In genomic region chr15:78179286-78179840, GRCh38 we compare ENCODE assay signal across 33 cellular contexts. TPM values are rescaled to one million over a fixed set of nuclear protein-coding genes. Genes with fewer than 3 reads are reported as not detected.
"Had no signal": no experiment of that assay in that cellular context is flagged by ENCODE, and none has a peak within 500 bp of the region (broad histone marks: within the 10 kb centered on the region; RNA-seq: fewer than 3 reads in every experiment).

No MANE protein-coding gene starts in this region.

- H3K4me2 ChIP-seq: hepatocyte, smooth muscle cell had no signal

- DNase-seq: cerebellar nuclear complex; effector CD8-positive, alpha-beta T cell; endodermal cell; foreskin keratinocyte; heart left ventricle; kidney glomerular epithelial cell; left ventricle myocardium superior; mucosa of descending colon; naive B cell; stimulated activated CD4-positive, alpha-beta T cell treated with anti-CD3 and anti-CD28 coated beads, Interleukin-12 subunit alpha, Interleukin-12 subunit beta, amount 100 ng/mL, for 4 hours; stimulated activated CD4-positive, alpha-beta T cell treated with anti-CD3 and anti-CD28 coated beads, Interleukin-1b, Interleukin-23, amount 100 ng/mL, for 48 hours; stimulated activated CD4-positive, alpha-beta T cell treated with anti-CD3 and anti-CD28 coated beads, Interleukin-4, amount 100 ng/mL, for 1 hour; stimulated activated CD8-positive, alpha-beta memory T cell treated with anti-CD3 and anti-CD28 coated beads, Interleukin-4, amount 100 ng/mL, for 48 hours; stimulated activated naive CD4-positive, alpha-beta T cell; stimulated activated naive CD8-positive, alpha-beta T cell treated with anti-CD3 and anti-CD28 coated beads, Interleukin-15, amount 100 ng/mL, for 72 hours; thyroid gland; trophoblast cell; uterus had no signal

- H3K27ac ChIP-seq: epithelial cell of prostate, esophagus muscularis mucosa, foreskin keratinocyte, gastroesophageal sphincter, heart left ventricle, hepatocyte, prostate gland, right atrium auricular region, suprapubic skin, thyroid gland, uterus had no signal

- H3K4me3 Mint-ChIP-seq: dendritic cell treated with granulocyte-macrophage colony-stimulating factor and Interleukin-4, amounts not matched to agents 40 ng/mL and 50 ng/mL, for 4 days; endodermal cell; memory B cell; mesothelial cell of epicardium; naive B cell; natural killer cell treated with Interleukin-12 subunit alpha and Interleukin-12 subunit beta and Interleukin-15 and Interleukin-18, amount 100 ng/mL, for 72 hours; neural crest cell; stimulated activated naive CD8-positive, alpha-beta T cell treated with anti-CD3 and anti-CD28 coated beads, Interleukin-15, amount 100 ng/mL, for 72 hours had no signal

- H3K36me3 Mint-ChIP-seq: memory B cell; naive B cell; natural killer cell treated with Interleukin-12 subunit alpha and Interleukin-12 subunit beta and Interleukin-15 and Interleukin-18, amount 100 ng/mL, for 72 hours had no signal

- H3K27me3 Mint-ChIP-seq: memory B cell; stimulated activated naive CD8-positive, alpha-beta T cell treated with anti-CD3 and anti-CD28 coated beads, Interleukin-15, amount 100 ng/mL, for 72 hours had no signal

- H3K27ac Mint-ChIP-seq: dendritic cell treated with granulocyte-macrophage colony-stimulating factor and Interleukin-4, amounts not matched to agents 40 ng/mL and 50 ng/mL, for 4 days; endodermal cell; memory B cell; mesothelial cell of epicardium; natural killer cell treated with Interleukin-12 subunit alpha and Interleukin-12 subunit beta and Interleukin-15 and Interleukin-18, amount 100 ng/mL, for 72 hours; stimulated activated naive CD8-positive, alpha-beta T cell treated with anti-CD3 and anti-CD28 coated beads, Interleukin-15, amount 100 ng/mL, for 72 hours had no signal

- H3K36me3 ChIP-seq: prostate gland, right atrium auricular region, thyroid gland, uterus had no signal

- H3K4me1 Mint-ChIP-seq: endodermal cell, mesothelial cell of epicardium, neural crest cell had no signal

- H3K4me1 ChIP-seq: esophagus muscularis mucosa, foreskin keratinocyte, heart left ventricle, prostate gland, right atrium auricular region, suprapubic skin, thyroid gland, uterus had no signal

- H3K4me3 ChIP-seq: esophagus muscularis mucosa, gastroesophageal sphincter, heart left ventricle, hepatocyte, lung, mucosa of descending colon, prostate gland, right atrium auricular region, smooth muscle cell, suprapubic skin, thyroid gland, uterus had no signal

- H3K79me2 ChIP-seq: hepatocyte had no signal

- H3K27me3 ChIP-seq: esophagus muscularis mucosa, gastroesophageal sphincter, heart left ventricle, hepatocyte, right atrium auricular region, suprapubic skin, thyroid gland, uterus had no signal

- H3K9me3 Mint-ChIP-seq: dendritic cell treated with granulocyte-macrophage colony-stimulating factor and Interleukin-4, amounts not matched to agents 40 ng/mL and 50 ng/mL, for 4 days; endodermal cell; memory B cell; mesothelial cell of epicardium; natural killer cell treated with Interleukin-12 subunit alpha and Interleukin-12 subunit beta and Interleukin-15 and Interleukin-18, amount 100 ng/mL, for 72 hours; neural crest cell; stimulated activated naive CD8-positive, alpha-beta T cell treated with anti-CD3 and anti-CD28 coated beads, Interleukin-15, amount 100 ng/mL, for 72 hours had no signal

- H2AFZ ChIP-seq: hepatocyte had no signal

- H3K9me3 ChIP-seq: esophagus muscularis mucosa, gastroesophageal sphincter, heart left ventricle, mucosa of descending colon, prostate gland, right atrium auricular region, suprapubic skin, thyroid gland, uterus had no signal

RNA-seq across cellular contexts. Expression of gene ACSBG1, which starts 55.0 kb away (rescaled TPM):
- total RNA-seq: fibroblast of lung, foreskin keratinocyte, right atrium auricular region, thyroid gland had no signal
- polyA plus RNA-seq: fibroblast of lung had no signal
